Comparison of ENCODE assay signal across 15 cellular contexts in genomic region chr12:49133590-49133989, GRCh38. TPM values are rescaled to one million over a fixed set of nuclear protein-coding genes. Genes with fewer than 3 reads are reported as not detected.
DNase-seq lines count a peak whose midpoint lies in the region; ATAC-seq and TF ChIP-seq lines count a peak whose summit lies in the region.
"Had no signal": no experiment of that assay in that cellular context is flagged by ENCODE, and none has a peak within 500 bp of the region (broad histone marks: within the 10 kb centered on the region; RNA-seq: fewer than 3 reads in every experiment).

No MANE protein-coding gene starts in this region.

- H3K9ac ChIP-seq in SK-N-SH, result peak overlapping the region; percentile 60; the same call in 1 of the 2 replicates
- peak overlapping the region; percentile 77 for H3K9ac ChIP-seq in SK-N-MC (ENCODE audit: insufficient read length)

- H3K4me2 ChIP-seq in SK-N-SH, result peak overlapping the region; percentile 68

- H3K4me3 ChIP-seq in SK-N-SH (ENCODE audit: low read depth in 2 of 2, low read length in 1 of 2), result peak overlapping the region; percentile 53 to 77; a peak in 3 of 4 replicates
- peak overlapping the region; percentile 94 for H3K4me3 ChIP-seq in SK-N-MC
- peak overlapping the region; percentile 100 for H3K4me3 ChIP-seq in coronary artery
- H3K4me3 ChIP-seq: adrenal gland had no signal

- no peak for TF ChIP-seq RAD21 in SK-N-SH (IDR thresholded peaks at IDR 0.05; ENCODE audit: low read length)

- no peak for TF ChIP-seq EP300 in SK-N-SH (IDR thresholded peaks at IDR 0.05; ENCODE audit: borderline replicate concordance in 1 of 2, low read depth in 1 of 2, low read length in 1 of 2)

- peaks cover 19% of the 10 kb centered on the region for H4K20me1 ChIP-seq in SK-N-SH (ENCODE audit: insufficient read depth)

- H3K27ac ChIP-seq in SK-N-SH (ENCODE audit: low read depth in 2 of 2, low read length in 1 of 2), result peak overlapping the region; percentile 73 to 92; a peak in 2 of 4 replicates
- peak overlapping the region; percentile 93 for H3K27ac ChIP-seq in SK-N-MC
- peak overlapping the region; percentile 58 to 95 for H3K27ac ChIP-seq in coronary artery
- peak overlapping the region; percentile 11 for H3K27ac ChIP-seq in temporal lobe (ENCODE audit: low read depth, low read length)
- H3K27ac ChIP-seq: 22Rv1, adrenal gland had no signal

- TF ChIP-seq CTCF in SK-N-SH (IDR thresholded peaks at IDR 0.05) (no peak), coronary artery (IDR thresholded peaks at IDR 0.05) (no peak)

- TF ChIP-seq POLR2A in GM18505 (IDR thresholded peaks at IDR 0.05; ENCODE audit: borderline replicate concordance, extremely low read depth, insufficient read depth, insufficient read length), result no peak

- POLR2A ChIA-PET in SK-N-SH (lab: Yijun Ruan, JAX), result interaction anchor here (0.7 to 4.8 kb wide), 5 partner anchors 9 to 100 kb away, joined by 4 to 97 read pairs (median 28); partner anchors contain the start of genes LMBR1L and TUBA1A

- no peaks in the 10 kb centered on the region for H3K9me2 ChIP-seq in SK-N-SH

- 93% methylated on average over 10 of the region's 10 CpGs for WGBS in SK-N-SH (ENCODE audit: low lambda C conversion rate)

- H3F3A ChIP-seq in SK-N-SH (replicated peaks; ENCODE audit: insufficient read depth), result peaks cover 36% of the 10 kb centered on the region

- CTCF ChIA-PET in SK-N-SH (lab: Yijun Ruan, JAX), result interaction anchor here (0.9 to 7.3 kb wide), 5 partner anchors 25 to 100 kb away, joined by 3 to 69 read pairs (median 4); no protein-coding TSS in a partner anchor

- peaks cover 59% of the 10 kb centered on the region for H3K79me2 ChIP-seq in SK-N-SH (ENCODE audit: insufficient read depth)

- H3K4me1 ChIP-seq in SK-N-SH (ENCODE audit: control insufficient read depth in 1 of 2, insufficient read depth in 2 of 2, low read depth in 1 of 2, low read length in 1 of 2), result peaks cover 10 to 15% of the 10 kb centered on the region in 2 experiments; a peak in 3 of 4 replicates

- ATAC-seq in SK-N-SH treated with all-trans-retinoic acid at 6 μM for 48 hours (no peak), GM18505 (IDR thresholded peaks at IDR 0.05; ENCODE audit: unreplicated experiment) (no peak), HG03432 (IDR thresholded peaks at IDR 0.05; ENCODE audit: unreplicated experiment) (no peak)
- ATAC-seq: foreskin keratinocyte, right cardiac atrium had no signal

- peak overlapping the region; percentile 89 for H2AFZ ChIP-seq in SK-N-SH (ENCODE audit: low read depth)

- H3K9me3 ChIP-seq in SK-N-SH (no peaks in the 10 kb centered on the region), SK-N-MC (ENCODE audit: low read depth, low read length) (no peaks in the 10 kb centered on the region)
- H3K9me3 ChIP-seq: adrenal gland had no signal

- no peak for DNase-seq in SK-N-SH
- DNase-seq in SK-N-MC (ENCODE audit: low read depth, low spot score), result no peak
- DNase-seq in coronary artery (ENCODE audit: low spot score), result no peak
- no peak for DNase-seq in SKM-1 treated with dmso at 0.1 percent for 144 hours (lab: John Stamatoyannopoulos, UW; ENCODE audit: unreplicated experiment)
- DNase-seq: adrenal gland, foreskin keratinocyte, islet precursor cell, NCI-H2171, right cardiac atrium, T-helper 9 cell had no signal

- H3K27me3 ChIP-seq in SK-N-SH (ENCODE audit: insufficient read depth), result no peaks in the 10 kb centered on the region
- H3K27me3 ChIP-seq: adrenal gland, foreskin keratinocyte had no signal

- H3K36me3 ChIP-seq in SK-N-SH (replicated peaks in 1 of 2; ENCODE audit: control insufficient read depth in 1 of 2, insufficient read depth in 2 of 2, low read length in 1 of 2) (peaks cover 14 to 18% of the 10 kb centered on the region in 2 experiments), SK-N-MC (ENCODE audit: insufficient read depth, low read length) (peaks cover 25% of the 10 kb centered on the region)

TF ChIP-seq in SK-N-SH, 30 proteins besides CTCF, POLR2A, EP300 and RAD21 (continues in another document):
- TF ChIP-seq NFIC (IDR thresholded peaks at IDR 0.05; ENCODE audit: borderline replicate concordance) (no peak), SIN3A (IDR thresholded peaks at IDR 0.05; ENCODE audit: borderline replicate concordance, low read depth, low read length) (no peak), TCF12 (IDR thresholded peaks at IDR 0.05) (no peak), USF2 (IDR thresholded peaks at IDR 0.05; ENCODE audit: borderline replicate concordance, low read depth, low read length) (no peak), NRF1 (IDR thresholded peaks at IDR 0.05; ENCODE audit: low read depth, low read length) (no peak), GATA2 (CRISPR knock-in tag; IDR thresholded peaks at IDR 0.05) (no peak), RXRA (IDR thresholded peaks at IDR 0.05; ENCODE audit: borderline replicate concordance, low read depth) (no peak), RFX5 (IDR thresholded peaks at IDR 0.05; ENCODE audit: low read length) (no peak), POLR2AphosphoS5 (IDR thresholded peaks at IDR 0.05; ENCODE audit: low read depth, low read length) (no peak), FOSL2 (IDR thresholded peaks at IDR 0.05; ENCODE audit: borderline replicate concordance, low read depth) (no peak)
- TF ChIP-seq, protein P1, sequence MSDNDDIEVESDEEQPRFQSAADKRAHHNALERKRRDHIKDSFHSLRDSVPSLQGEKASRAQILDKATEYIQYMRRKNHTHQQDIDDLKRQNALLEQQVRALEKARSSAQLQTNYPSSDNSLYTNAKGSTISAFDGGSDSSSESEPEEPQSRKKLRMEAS (IDR thresholded peaks at IDR 0.05; ENCODE audit: low read depth), result no peak

TF ChIP-seq in SK-N-SH treated with all-trans-retinoic acid at 6 μM for 48 hours, 23 proteins besides CTCF, POLR2A, EP300 and RAD21 (continues in another document):
- no peak for TF ChIP-seq ZNF8 (CRISPR knock-in tag; IDR thresholded peaks at IDR 0.05)
- no peak for TF ChIP-seq BACH2 (CRISPR knock-in tag; IDR thresholded peaks at IDR 0.05; ENCODE audit: borderline replicate concordance)
- TF ChIP-seq ARNTL (CRISPR knock-in tag; IDR thresholded peaks at IDR 0.05; ENCODE audit: borderline replicate concordance, low read depth), result no peak
- TF ChIP-seq TSHZ2 (CRISPR knock-in tag; IDR thresholded peaks at IDR 0.05), result no peak
- no peak for TF ChIP-seq TCF4 (CRISPR knock-in tag; IDR thresholded peaks at IDR 0.05; ENCODE audit: borderline replicate concordance)
- no peak for TF ChIP-seq RARB (CRISPR knock-in tag; IDR thresholded peaks at IDR 0.05)
- no peak for TF ChIP-seq ZNF70 (CRISPR knock-in tag; IDR thresholded peaks at IDR 0.05)
- TF ChIP-seq GLIS3 (CRISPR knock-in tag; IDR thresholded peaks at IDR 0.05), result no peak
- TF ChIP-seq PATZ1 (CRISPR knock-in tag; IDR thresholded peaks at IDR 0.05; ENCODE audit: borderline replicate concordance), result no peak
- TF ChIP-seq ZFP30 (CRISPR knock-in tag; IDR thresholded peaks at IDR 0.05), result no peak
- no peak for TF ChIP-seq PPARA (CRISPR knock-in tag; IDR thresholded peaks at IDR 0.05; ENCODE audit: borderline replicate concordance)

RNA-seq across cellular contexts. Expression of gene TUBA1B, which starts 2.4 kb away (rescaled TPM):
- 2,454 and 2,856 TPM in 2 replicates for polyA plus RNA-seq in SK-N-SH (2012; rRNA removed)
- 1,826 and 2,117 TPM in 2 replicates for polyA plus RNA-seq in SK-N-SH (2012; cell fraction: cytosol; rRNA removed)
- polyA plus RNA-seq in SK-N-SH (2012; cell fraction: nucleus; rRNA removed), result 970 and 1,206 TPM in 2 replicates
- total RNA-seq in temporal lobe, result 782 TPM

RNA-seq across cellular contexts. Expression of gene LMBR1L, which starts 22.9 kb away (rescaled TPM):
- polyA plus RNA-seq in SK-N-SH (2012; rRNA removed), result 43.0 and 61.4 TPM in 2 replicates
- 21.9 and 25.6 TPM in 2 replicates for polyA plus RNA-seq in SK-N-SH (2012; cell fraction: cytosol; rRNA removed)
- polyA plus RNA-seq in SK-N-SH (2012; cell fraction: nucleus; rRNA removed), result 223 and 317 TPM in 2 replicates
- total RNA-seq in temporal lobe, result 59.5 TPM

RNA-seq across cellular contexts. Expression of gene DHH, which starts 39.0 kb away (rescaled TPM):
- polyA plus RNA-seq in SK-N-SH (2012; rRNA removed), result 0.08 and 0.13 TPM in 2 replicates
- polyA plus RNA-seq in SK-N-SH (2012; cell fraction: cytosol; rRNA removed), result 0.03 and 0.08 TPM in 2 replicates
- 0.12 and 0.14 TPM in 2 replicates for polyA plus RNA-seq in SK-N-SH (2012; cell fraction: nucleus; rRNA removed)
- under 0.01 TPM for total RNA-seq in temporal lobe
- total RNA-seq: foreskin keratinocyte had no signal
- polyA plus RNA-seq: foreskin keratinocyte had no signal

RNA-seq across cellular contexts. Expression of gene TUBA1A, which starts 55.3 kb away (rescaled TPM):
- 1,427 and 1,906 TPM in 2 replicates for polyA plus RNA-seq in SK-N-SH (2012; rRNA removed)
- 1,102 and 1,356 TPM in 2 replicates for polyA plus RNA-seq in SK-N-SH (2012; cell fraction: cytosol; rRNA removed)
- polyA plus RNA-seq in SK-N-SH (2012; cell fraction: nucleus; rRNA removed), result 1,333 and 1,752 TPM in 2 replicates
- 6,946 TPM for total RNA-seq in temporal lobe

Comparison
In these comparisons a context has a peak if more than half of its experiments do, and no peak if none do; other contexts are left out.
1. H3K27ac ChIP-seq: peak in every context shown above with its lines; median percentile 93 in SK-N-MC; 82 in SK-N-SH; 76 in coronary artery; 11 in temporal lobe.